Comparison of ENCODE assay signal across 8 cellular contexts in genomic region chr11:46296520-46297448, GRCh38. TPM values are rescaled to one million over a fixed set of nuclear protein-coding genes. Genes with fewer than 3 reads are reported as not detected.
DNase-seq lines count a peak whose midpoint lies in the region; ATAC-seq and TF ChIP-seq lines count a peak whose summit lies in the region.

No MANE protein-coding gene starts in this region.

- POLR2A ChIA-PET in activated CD8-positive, alpha-beta T cell treated with anti-CD3 and anti-CD28 coated beads, Interleukin-2, amount 10 ng/mL, durations not matched to agents 7 days and 5 days (lab: Charles Lee): no interaction called here

- H3K9me2 ChIP-seq in hepatocyte (replicated peaks; ENCODE audit: insufficient read depth): no peaks in the 10 kb centered on the region

- no peak for ATAC-seq in stimulated activated naive CD8-positive, alpha-beta T cell treated with anti-CD3 and anti-CD28 coated beads, Interleukin-15, amount 100 ng/mL, for 72 hours
- ATAC-seq in stimulated activated naive CD8-positive, alpha-beta T cell treated with anti-CD3 and anti-CD28 coated beads, Interleukin-15, Interleukin-2, amounts not matched to agents 100 U/mL and 50 U/mL, for 24 hours: no peak
- ATAC-seq in activated CD8-positive, alpha-beta T cell treated with anti-CD3 and anti-CD28 coated beads, Interleukin-2, amount 10 ng/mL, durations not matched to agents 7 days and 5 days: no peak
- no peak for ATAC-seq in HG03097 (IDR thresholded peaks at IDR 0.05; ENCODE audit: low FRiP score, unreplicated experiment)

- CTCF ChIA-PET in activated CD8-positive, alpha-beta T cell treated with anti-CD3 and anti-CD28 coated beads, Interleukin-2, amount 10 ng/mL, durations not matched to agents 7 days and 5 days (lab: Charles Lee): interaction anchor here (1.1 to 4.5 kb wide), 8 partner anchors 10 to 58 kb away, joined by 3 to 45 read pairs (median 4); no protein-coding TSS in a partner anchor

- no peak for DNase-seq in stimulated activated naive CD8-positive, alpha-beta T cell treated with anti-CD3 and anti-CD28 coated beads, Interleukin-15, amount 100 ng/mL, for 72 hours
- no peak for DNase-seq in stimulated activated naive CD8-positive, alpha-beta T cell treated with anti-CD3 and anti-CD28 coated beads, Interleukin-15, Interleukin-2, amounts not matched to agents 100 U/mL and 50 U/mL, for 24 hours
- DNase-seq in activated CD8-positive, alpha-beta T cell treated with anti-CD3 and anti-CD28 coated beads, Interleukin-2, amount 10 ng/mL, durations not matched to agents 7 days and 5 days: no peak
- peak; percentile 94 for DNase-seq in hepatocyte (ENCODE audit: low spot score)
- DNase-seq in testis: peak; percentile 52
- no peak for DNase-seq in NCI-H2171 treated with DMSO at 0.1 percent for 48 hours (lab: John Stamatoyannopoulos, UW)
- DNase-seq in amygdala (lab: John Stamatoyannopoulos, UW): no peak

- H3K4me1 Mint-ChIP-seq in stimulated activated naive CD8-positive, alpha-beta T cell treated with anti-CD3 and anti-CD28 coated beads, Interleukin-15, amount 100 ng/mL, for 72 hours: peaks cover 15% of the 10 kb centered on the region
- peaks cover 7% of the 10 kb centered on the region for H3K4me1 Mint-ChIP-seq in activated CD8-positive, alpha-beta T cell treated with anti-CD3 and anti-CD28 coated beads, Interleukin-2, amount 10 ng/mL, durations not matched to agents 7 days and 5 days (ENCODE audit: low read depth)

- H3K9me3 ChIP-seq in hepatocyte (ENCODE audit: low read depth): no peaks in the 10 kb centered on the region
- H3K9me3 ChIP-seq in testis: no peaks in the 10 kb centered on the region

- peaks cover 32% of the 10 kb centered on the region for H3K4me1 ChIP-seq in hepatocyte (ENCODE audit: insufficient read depth)
- H3K4me1 ChIP-seq in testis: peaks cover 30% of the 10 kb centered on the region

- H3K36me3 Mint-ChIP-seq in activated CD8-positive, alpha-beta T cell treated with anti-CD3 and anti-CD28 coated beads, Interleukin-2, amount 10 ng/mL, durations not matched to agents 7 days and 5 days (ENCODE audit: low read depth): no peaks in the 10 kb centered on the region

- H3K27me3 ChIP-seq in hepatocyte (no peaks in the 10 kb centered on the region), testis (no peaks in the 10 kb centered on the region)

- H3K4me2 ChIP-seq in hepatocyte: peak overlapping the region; percentile 95

- no peak for TF ChIP-seq POLR2A in testis (IDR thresholded peaks at IDR 0.05)

- H4K20me1 ChIP-seq in hepatocyte (ENCODE audit: insufficient read depth, poor library complexity, severe bottlenecking): no peaks in the 10 kb centered on the region

- H3K9me3 Mint-ChIP-seq in stimulated activated naive CD8-positive, alpha-beta T cell treated with anti-CD3 and anti-CD28 coated beads, Interleukin-15, amount 100 ng/mL, for 72 hours: no peaks in the 10 kb centered on the region
- H3K9me3 Mint-ChIP-seq in activated CD8-positive, alpha-beta T cell treated with anti-CD3 and anti-CD28 coated beads, Interleukin-2, amount 10 ng/mL, durations not matched to agents 7 days and 5 days (ENCODE audit: insufficient read depth): no peaks in the 10 kb centered on the region

- no peaks in the 10 kb centered on the region for H3K36me3 ChIP-seq in hepatocyte (replicated peaks; ENCODE audit: insufficient read depth, low read depth)
- no peaks in the 10 kb centered on the region for H3K36me3 ChIP-seq in testis (ENCODE audit: low read depth, missing control alignments)

- peaks cover 36% of the 10 kb centered on the region for H3K27me3 Mint-ChIP-seq in stimulated activated naive CD8-positive, alpha-beta T cell treated with anti-CD3 and anti-CD28 coated beads, Interleukin-15, amount 100 ng/mL, for 72 hours
- H3K27me3 Mint-ChIP-seq in activated CD8-positive, alpha-beta T cell treated with anti-CD3 and anti-CD28 coated beads, Interleukin-2, amount 10 ng/mL, durations not matched to agents 7 days and 5 days (ENCODE audit: low read depth): peaks cover 25% of the 10 kb centered on the region

- TF ChIP-seq CTCF in hepatocyte (IDR thresholded peaks at IDR 0.05; ENCODE audit: poor library complexity) (peak; percentile 78), testis (IDR thresholded peaks at IDR 0.05) (peak; percentile 27 to 44 (median 32))

- H2AFZ ChIP-seq in hepatocyte: no peak overlapping the region

- peak overlapping the region; percentile 89 to 91 for H3K4me3 Mint-ChIP-seq in stimulated activated naive CD8-positive, alpha-beta T cell treated with anti-CD3 and anti-CD28 coated beads, Interleukin-15, amount 100 ng/mL, for 72 hours
- H3K4me3 Mint-ChIP-seq in activated CD8-positive, alpha-beta T cell treated with anti-CD3 and anti-CD28 coated beads, Interleukin-2, amount 10 ng/mL, durations not matched to agents 7 days and 5 days: peak overlapping the region; percentile 79

- H3K27ac ChIP-seq in hepatocyte (peak overlapping the region; percentile 96), testis (peak overlapping the region in 1 of 2 donors; percentile 62)

- peaks cover 64% of the 10 kb centered on the region for H3K79me2 ChIP-seq in hepatocyte

- no peak overlapping the region for H3K27ac Mint-ChIP-seq in stimulated activated naive CD8-positive, alpha-beta T cell treated with anti-CD3 and anti-CD28 coated beads, Interleukin-15, amount 100 ng/mL, for 72 hours
- no peak overlapping the region for H3K27ac Mint-ChIP-seq in activated CD8-positive, alpha-beta T cell treated with anti-CD3 and anti-CD28 coated beads, Interleukin-2, amount 10 ng/mL, durations not matched to agents 7 days and 5 days

- 34% methylated on average over 18 of the region's 26 CpGs for WGBS in hepatocyte (ENCODE audit: low lambda C conversion rate, missing lambda C conversion rate)
- WGBS in testis, 2 donors: 7 to 17% methylated on average over 5 to 14 of the region's 26 CpGs

- H3K4me3 ChIP-seq in hepatocyte: no peak overlapping the region
- peak overlapping the region in 1 of 2 donors; percentile 44 for H3K4me3 ChIP-seq in testis

- intact Hi-C loops in testis (cut with DNase I; ENCODE audit: low total_unique reads): loop anchor here (5.0 kb wide), 1 partner anchor 54 kb away; no protein-coding TSS in a partner anchor

RNA-seq across cellular contexts. Expression of gene CREB3L1, which starts 19.3 kb away (rescaled TPM):
- not detected for total RNA-seq in activated CD8-positive, alpha-beta T cell treated with anti-CD3 and anti-CD28 coated beads, Interleukin-2, amount 10 ng/mL, durations not matched to agents 7 days and 5 days
- total RNA-seq in hepatocyte (20.3 and 22.9 TPM in 2 replicates), testis (1 to 10 TPM; 5.2 to 8.1 TPM)
- polyA plus RNA-seq in hepatocyte (275 and 276 TPM in 2 replicates), testis (ENCODE audit: insufficient read depth, low read depth, low replicate concordance) (19.2 TPM)

RNA-seq across cellular contexts. Expression of gene DGKZ, which starts 50.5 kb away (rescaled TPM):
- total RNA-seq in activated CD8-positive, alpha-beta T cell treated with anti-CD3 and anti-CD28 coated beads, Interleukin-2, amount 10 ng/mL, durations not matched to agents 7 days and 5 days: 100 to 1,000 TPM; 151 to 152 TPM
- total RNA-seq in hepatocyte (26.6 and 28.2 TPM in 2 replicates), testis (100 to 1,000 TPM in 1 of 2 donors, 10 to 100 TPM in 1; 67.2 to 104 TPM)
- polyA plus RNA-seq in hepatocyte (42.9 and 52.4 TPM in 2 replicates), testis (ENCODE audit: insufficient read depth, low read depth, low replicate concordance) (33.8 TPM)

Comparison
In these comparisons a context has a peak if more than half of its experiments do, and no peak if none do; other contexts are left out.
1. DNase-seq: peak in hepatocyte (single experiment) and testis (single experiment); none in stimulated activated naive CD8-positive, alpha-beta T cell treated with anti-CD3 and anti-CD28 coated beads, Interleukin-15, amount 100 ng/mL, for 72 hours (0 of 2), stimulated activated naive CD8-positive, alpha-beta T cell treated with anti-CD3 and anti-CD28 coated beads, Interleukin-15, Interleukin-2, amounts not matched to agents 100 U/mL and 50 U/mL, for 24 hours (single experiment), activated CD8-positive, alpha-beta T cell treated with anti-CD3 and anti-CD28 coated beads, Interleukin-2, amount 10 ng/mL, durations not matched to agents 7 days and 5 days (single experiment), NCI-H2171 treated with DMSO at 0.1 percent for 48 hours (single experiment) and amygdala (0 of 56).
2. RNA of gene CREB3L1, which starts 19.3 kb away (total RNA-seq): 20.3 to 22.9 TPM in hepatocyte and 5.2 to 8.1 TPM in testis; not detected in activated CD8-positive, alpha-beta T cell treated with anti-CD3 and anti-CD28 coated beads, Interleukin-2, amount 10 ng/mL, durations not matched to agents 7 days and 5 days; every median in the first group is over 4 times any median in the second.